In the genomic region with DNA sequence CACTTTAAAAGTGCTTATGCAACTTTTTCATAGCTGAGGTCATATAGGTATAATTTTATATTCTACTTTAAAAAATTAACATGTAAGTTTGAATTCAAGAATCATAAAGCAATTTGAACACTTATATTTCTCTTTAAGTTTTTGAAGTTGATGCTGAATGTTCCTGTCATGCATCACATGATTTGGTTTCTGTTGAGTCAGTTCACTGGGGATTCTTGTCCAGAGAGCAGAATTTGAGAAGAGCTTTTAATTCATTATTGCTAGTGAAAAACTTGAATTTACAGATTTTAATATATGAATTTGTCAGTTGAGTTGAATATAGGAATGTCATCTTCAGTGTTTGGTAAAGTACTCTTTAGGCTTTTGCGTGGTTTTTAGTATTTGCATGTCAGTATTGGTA, we compare ENCODE assay signal across 25 cellular contexts. TPM values are rescaled to one million over a fixed set of nuclear protein-coding genes. Genes with fewer than 3 reads are reported as not detected.
A peak's percentile ranks its signal among the peaks of the same experiment; 100 is the strongest.
DNase-seq lines count a peak whose midpoint lies in the region; ATAC-seq, FAIRE-seq and TF ChIP-seq lines count a peak whose summit lies in the region.
"Had no signal": no experiment of that assay in that cellular context is flagged by ENCODE, and none has a peak within 500 bp of the region (broad histone marks: within the 10 kb centered on the region; RNA-seq: fewer than 3 reads in every experiment).

No MANE protein-coding gene starts in this region.

- no peak overlapping the region for H4K12ac ChIP-seq in trophoblast cell (ENCODE audit: low read depth, low read length)

- no peak overlapping the region for H3K4me3 ChIP-seq in astrocyte (ENCODE audit: insufficient read depth, low read depth, low read length)
- H3K4me3 ChIP-seq in trophoblast cell (ENCODE audit: low read depth, low read length) = no peak overlapping the region
- H3K4me3 ChIP-seq in H7 (ENCODE audit: insufficient read depth, low read depth, low read length) = no peak overlapping the region
- H3K4me3 ChIP-seq: GM23248, MG63, SK-N-MC had no signal

- H3K4me1 Mint-ChIP-seq in astrocyte (ENCODE audit: low read depth, unreplicated experiment) = peaks cover 1% of the 10 kb centered on the region

- H3K36me3 ChIP-seq in astrocyte (ENCODE audit: insufficient read depth, low read length) (no peaks in the 10 kb centered on the region), trophoblast cell (ENCODE audit: control insufficient read depth in 1 of 2, insufficient read depth in 2 of 2, low read length in 2 of 2) (peaks cover 0 to 2% of the 10 kb centered on the region in 2 experiments), H7 (replicated peaks; ENCODE audit: control insufficient read depth, insufficient read depth, low read length) (no peaks in the 10 kb centered on the region)
- H3K36me3 ChIP-seq: BE2C, MG63 had no signal

- TF ChIP-seq CTCF in astrocyte (IDR thresholded peaks at IDR 0.05; ENCODE audit: insufficient read depth, low read depth, low read length) = no peak

- H3K27me3 ChIP-seq in astrocyte (ENCODE audit: insufficient read depth, low read length) = no peaks in the 10 kb centered on the region
- H3K27me3 ChIP-seq in trophoblast cell (ENCODE audit: insufficient read depth, low read length) = no peaks in the 10 kb centered on the region
- no peaks in the 10 kb centered on the region for H3K27me3 ChIP-seq in H7 (ENCODE audit: control insufficient read depth, insufficient read depth, low read length)
- H3K27me3 ChIP-seq: BE2C, MG63 had no signal

- ATAC-seq in GM18511 (IDR thresholded peaks at IDR 0.05; ENCODE audit: unreplicated experiment) = peak; percentile 52
- ATAC-seq in HG02885 (IDR thresholded peaks at IDR 0.05; ENCODE audit: poor library complexity, unreplicated experiment) = peak; percentile 44

- no peaks in the 10 kb centered on the region for H3K9me3 ChIP-seq in astrocyte (ENCODE audit: insufficient read depth, low read depth, low read length)
- no peaks in the 10 kb centered on the region for H3K9me3 ChIP-seq in trophoblast cell (ENCODE audit: insufficient read depth, low read depth, low read length)
- H3K9me3 ChIP-seq: BE2C, MG63 had no signal

- H3K4me1 ChIP-seq in astrocyte (ENCODE audit: insufficient read depth, low read length) (no peaks in the 10 kb centered on the region), trophoblast cell (ENCODE audit: control insufficient read depth in 1 of 2, insufficient read depth in 2 of 2, low read length in 2 of 2) (no peaks in the 10 kb centered on the region)

- in situ Hi-C loops in G401 (cut with HindIII; ENCODE audit: low sequenced_read_pairs) = no loop called here

- H2AFZ ChIP-seq in astrocyte (ENCODE audit: low read depth, low read length) = no peak overlapping the region
- H2AFZ ChIP-seq in trophoblast cell (ENCODE audit: insufficient read depth, low read length, poor library complexity) = no peak overlapping the region
- H2AFZ ChIP-seq: GM23248 had no signal

- no peak overlapping the region for H3K14ac ChIP-seq in trophoblast cell (ENCODE audit: low read length)

- H3K36me3 Mint-ChIP-seq in astrocyte (ENCODE audit: low read depth, unreplicated experiment) = peaks cover 10% of the 10 kb centered on the region

- no peak overlapping the region for H4K91ac ChIP-seq in trophoblast cell (ENCODE audit: low read depth, low read length)

- H3K4me3 Mint-ChIP-seq in astrocyte (ENCODE audit: unreplicated experiment) = no peak overlapping the region
- H3K4me3 Mint-ChIP-seq: CD4-positive, CD25-positive, alpha-beta regulatory T cell; IgD-negative memory B cell had no signal

- H3K9ac ChIP-seq in astrocyte (ENCODE audit: low read length) (no peak overlapping the region), trophoblast cell (ENCODE audit: low read length) (no peak overlapping the region)
- H3K9ac ChIP-seq: GM23248 had no signal

- no peak overlapping the region for H3K4me2 ChIP-seq in astrocyte (ENCODE audit: low read length)
- H3K4me2 ChIP-seq in trophoblast cell (ENCODE audit: low read length) = no peak overlapping the region

- H3K27ac ChIP-seq in astrocyte (ENCODE audit: low read depth, low read length) = no peak overlapping the region
- H3K27ac ChIP-seq in trophoblast cell (ENCODE audit: low read depth, low read length) = no peak overlapping the region
- H3K27ac ChIP-seq: GM23248, SK-N-MC had no signal

- no peak overlapping the region for H4K8ac ChIP-seq in trophoblast cell (ENCODE audit: low read depth, low read length)

- no peak overlapping the region for H2BK120ac ChIP-seq in trophoblast cell (ENCODE audit: insufficient read depth, low read length, poor library complexity)

- no peak overlapping the region for H2BK12ac ChIP-seq in trophoblast cell (ENCODE audit: low read length)

- no peak overlapping the region for H3K18ac ChIP-seq in trophoblast cell (ENCODE audit: low read length)

- H3K79me2 ChIP-seq in astrocyte (ENCODE audit: insufficient read depth, low read length) (peaks cover 12% of the 10 kb centered on the region), trophoblast cell (ENCODE audit: control insufficient read depth, insufficient read depth, low read length, poor library complexity) (no peaks in the 10 kb centered on the region)

- no peaks in the 10 kb centered on the region for H4K20me1 ChIP-seq in astrocyte (ENCODE audit: insufficient read depth, low read length)

- FAIRE-seq in astrocyte (lab: Jason Lieb, UNC) (peak; percentile 45), islet of Langerhans (lab: Jason Lieb, UNC) (peak; percentile 49), GM19239 (lab: Jason Lieb, UNC) (no peak)
- FAIRE-seq: A204.1, GM12892, HTR-8/SVneo had no signal

- no peak overlapping the region for H3K27ac Mint-ChIP-seq in astrocyte (ENCODE audit: unreplicated experiment)

- H2AK5ac ChIP-seq in trophoblast cell (ENCODE audit: low read length) = no peak overlapping the region

- H3K27me3 Mint-ChIP-seq in astrocyte (ENCODE audit: low read depth, unreplicated experiment) = no peaks in the 10 kb centered on the region
- H3K27me3 Mint-ChIP-seq: CD4-positive, CD25-positive, alpha-beta regulatory T cell; IgD-negative memory B cell had no signal

- no CpG with 5 or more reads among the region's 1 CpG for WGBS in trophoblast cell (ENCODE audit: extremely low coverage, insufficient coverage, insufficient read length)

- H3K23ac ChIP-seq in trophoblast cell (ENCODE audit: low read length) = no peak overlapping the region

- DNase-seq in astrocyte (ENCODE audit: low read depth) (no peak), trophoblast cell (no peak), H7 (no peak), G401 (ENCODE audit: low spot score) (no peak), GM19239 (ENCODE audit: insufficient read length, low spot score) (no peak)
- DNase-seq: BE2C; CD4-positive, CD25-positive, alpha-beta regulatory T cell; COR-L47; DMS153; GM23248; Kasumi-1; MG63; NCI-H1092; NCI-H2081; NCI-H510A; NCI-H774; SHP77 had no signal

- H3K9me3 Mint-ChIP-seq in astrocyte (ENCODE audit: unreplicated experiment) = peaks cover 4% of the 10 kb centered on the region
- H3K9me3 Mint-ChIP-seq: IgD-negative memory B cell had no signal

- H2BK5ac ChIP-seq in trophoblast cell (ENCODE audit: low read depth, low read length, poor library complexity) = no peak overlapping the region

- no peak overlapping the region for H3K4ac ChIP-seq in trophoblast cell (ENCODE audit: low read depth, low read length)

- H3K79me1 ChIP-seq in trophoblast cell (ENCODE audit: low read length) = no peaks in the 10 kb centered on the region

RNA-seq across cellular contexts. Expression of gene SLC25A26, which starts 7.9 kb away (rescaled TPM):
- total RNA-seq in astrocyte = 17.9 TPM in 2 replicates
- 10.0 and 10.4 TPM in 2 replicates for polyA plus RNA-seq in trophoblast cell (2013)
- total RNA-seq in H7 (2014; rRNA removed; shearing (Covaris generic)) = 26.5 and 29.1 TPM in 2 replicates
- 35.2 and 38.7 TPM in 2 replicates for total RNA-seq in G401 (2014; rRNA removed; shearing (Covaris generic))
